Comparison of ENCODE assay signal across 1 cellular context in the genomic region with DNA sequence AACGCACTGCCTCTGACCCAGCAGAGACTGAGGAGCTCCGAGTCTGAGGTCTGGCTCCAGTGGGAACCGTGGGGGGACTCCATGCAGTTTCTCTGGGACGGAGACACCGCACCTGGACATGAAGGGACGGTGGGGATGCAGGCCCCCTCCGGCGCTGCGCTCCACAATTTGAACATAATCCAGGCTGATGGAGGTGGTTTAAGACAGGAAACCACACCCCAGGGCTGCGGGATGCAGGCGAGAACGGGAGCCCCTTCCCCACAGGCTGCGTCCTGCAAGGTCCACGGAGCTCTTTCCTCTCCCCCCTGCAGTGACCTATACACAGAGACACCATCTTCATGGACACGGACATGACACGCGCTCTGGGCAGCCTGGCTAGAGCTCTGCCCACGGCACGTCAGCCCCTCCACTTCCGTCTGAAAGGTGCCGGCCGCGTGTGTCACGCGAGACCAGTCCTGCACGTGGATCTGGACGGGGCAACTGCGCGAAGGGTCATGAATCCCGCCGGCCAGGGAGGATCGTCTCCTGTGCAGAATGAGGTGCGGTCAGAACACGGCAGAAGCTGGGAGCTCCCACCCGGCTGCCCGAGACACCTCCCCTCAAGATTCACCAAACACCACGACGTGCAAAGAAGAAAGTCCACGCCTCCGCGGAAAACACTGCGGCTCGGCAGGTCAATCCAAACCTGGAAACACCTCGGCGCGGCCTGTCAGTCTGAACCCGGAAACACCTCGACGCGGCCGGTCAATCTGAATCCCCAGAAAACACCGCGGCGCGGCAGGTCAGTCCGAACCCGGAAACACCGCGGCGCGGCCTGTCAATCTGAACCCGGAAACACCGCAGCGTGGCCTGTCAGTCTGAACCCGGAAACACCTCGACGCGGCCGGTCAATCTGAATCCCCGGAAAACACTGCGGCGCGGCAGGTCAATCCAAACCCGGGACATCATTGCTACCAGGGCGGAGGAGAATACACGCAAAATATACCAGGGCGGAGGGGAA.
TF ChIP-seq lines count a peak whose summit lies in the region.

No MANE protein-coding gene starts in this region.

TF ChIP-seq in HepG2, 621 proteins besides CTCF, POLR2A, EP300 and RAD21:
- TF ChIP-seq TIGD3 (CRISPR knock-in tag; IDR thresholded peaks at IDR 0.05; ENCODE audit: borderline replicate concordance) (no peak), ZNF629 (CRISPR knock-in tag; conservative IDR thresholded peaks at IDR 0.05) (no peak), RXRA (CRISPR knock-in tag; IDR thresholded peaks at IDR 0.05) (no peak), HIC2 (CRISPR knock-in tag; IDR thresholded peaks at IDR 0.05; ENCODE audit: low read depth) (no peak), ZNF747 (CRISPR knock-in tag; IDR thresholded peaks at IDR 0.05; ENCODE audit: borderline replicate concordance) (no peak), SP4 (CRISPR knock-in tag; IDR thresholded peaks at IDR 0.05) (no peak), DRAP1 (CRISPR knock-in tag; IDR thresholded peaks at IDR 0.05) (no peak), IRF2 (CRISPR knock-in tag; IDR thresholded peaks at IDR 0.05) (no peak), KAT8 (CRISPR knock-in tag; IDR thresholded peaks at IDR 0.05) (no peak), SCMH1 (CRISPR knock-in tag; IDR thresholded peaks at IDR 0.05; ENCODE audit: borderline replicate concordance) (no peak), MED13 (CRISPR knock-in tag; IDR thresholded peaks at IDR 0.05) (no peak), ZBTB42 (CRISPR knock-in tag; IDR thresholded peaks at IDR 0.05) (no peak), HNF1B (CRISPR knock-in tag; IDR thresholded peaks at IDR 0.05) (no peak), THRA (CRISPR knock-in tag; IDR thresholded peaks at IDR 0.05; ENCODE audit: borderline replicate concordance) (no peak)
- TF ChIP-seq, protein P1, sequence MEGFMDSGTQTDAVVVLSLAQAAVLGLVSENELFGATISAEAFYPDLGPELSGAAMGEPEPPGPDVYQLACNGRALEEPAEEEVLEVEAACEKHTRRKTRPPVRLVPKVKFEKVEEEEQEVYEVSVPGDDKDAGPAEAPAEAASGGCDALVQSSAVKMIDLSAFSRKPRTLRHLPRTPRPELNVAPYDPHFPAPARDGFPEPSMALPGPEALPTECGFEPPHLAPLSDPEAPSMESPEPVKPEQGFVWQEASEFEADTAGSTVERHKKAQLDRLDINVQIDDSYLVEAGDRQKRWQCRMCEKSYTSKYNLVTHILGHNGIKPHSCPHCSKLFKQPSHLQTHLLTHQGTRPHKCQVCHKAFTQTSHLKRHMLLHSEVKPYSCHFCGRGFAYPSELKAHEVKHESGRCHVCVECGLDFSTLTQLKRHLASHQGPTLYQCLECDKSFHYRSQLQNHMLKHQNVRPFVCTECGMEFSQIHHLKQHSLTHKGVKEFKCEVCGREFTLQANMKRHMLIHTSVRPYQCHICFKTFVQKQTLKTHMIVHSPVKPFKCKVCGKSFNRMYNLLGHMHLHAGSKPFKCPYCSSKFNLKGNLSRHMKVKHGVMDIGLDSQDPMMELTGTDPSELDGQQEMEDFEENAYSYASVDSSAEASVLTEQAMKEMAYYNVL (CRISPR knock-in tag; IDR thresholded peaks at IDR 0.05; ENCODE audit: borderline replicate concordance), result no peak
- TF ChIP-seq, protein P2, sequence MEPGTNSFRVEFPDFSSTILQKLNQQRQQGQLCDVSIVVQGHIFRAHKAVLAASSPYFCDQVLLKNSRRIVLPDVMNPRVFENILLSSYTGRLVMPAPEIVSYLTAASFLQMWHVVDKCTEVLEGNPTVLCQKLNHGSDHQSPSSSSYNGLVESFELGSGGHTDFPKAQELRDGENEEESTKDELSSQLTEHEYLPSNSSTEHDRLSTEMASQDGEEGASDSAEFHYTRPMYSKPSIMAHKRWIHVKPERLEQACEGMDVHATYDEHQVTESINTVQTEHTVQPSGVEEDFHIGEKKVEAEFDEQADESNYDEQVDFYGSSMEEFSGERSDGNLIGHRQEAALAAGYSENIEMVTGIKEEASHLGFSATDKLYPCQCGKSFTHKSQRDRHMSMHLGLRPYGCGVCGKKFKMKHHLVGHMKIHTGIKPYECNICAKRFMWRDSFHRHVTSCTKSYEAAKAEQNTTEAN (CRISPR knock-in tag; conservative IDR thresholded peaks at IDR 0.05), result no peak
- TF ChIP-seq, protein P3, sequence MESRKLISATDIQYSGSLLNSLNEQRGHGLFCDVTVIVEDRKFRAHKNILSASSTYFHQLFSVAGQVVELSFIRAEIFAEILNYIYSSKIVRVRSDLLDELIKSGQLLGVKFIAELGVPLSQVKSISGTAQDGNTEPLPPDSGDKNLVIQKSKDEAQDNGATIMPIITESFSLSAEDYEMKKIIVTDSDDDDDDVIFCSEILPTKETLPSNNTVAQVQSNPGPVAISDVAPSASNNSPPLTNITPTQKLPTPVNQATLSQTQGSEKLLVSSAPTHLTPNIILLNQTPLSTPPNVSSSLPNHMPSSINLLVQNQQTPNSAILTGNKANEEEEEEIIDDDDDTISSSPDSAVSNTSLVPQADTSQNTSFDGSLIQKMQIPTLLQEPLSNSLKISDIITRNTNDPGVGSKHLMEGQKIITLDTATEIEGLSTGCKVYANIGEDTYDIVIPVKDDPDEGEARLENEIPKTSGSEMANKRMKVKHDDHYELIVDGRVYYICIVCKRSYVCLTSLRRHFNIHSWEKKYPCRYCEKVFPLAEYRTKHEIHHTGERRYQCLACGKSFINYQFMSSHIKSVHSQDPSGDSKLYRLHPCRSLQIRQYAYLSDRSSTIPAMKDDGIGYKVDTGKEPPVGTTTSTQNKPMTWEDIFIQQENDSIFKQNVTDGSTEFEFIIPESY (CRISPR knock-in tag; IDR thresholded peaks at IDR 0.05), result no peak
TF ChIP-seq in HepG2: peak in this region for 0.
